In genomic region chr7:64959072-64959747, GRCh38 we compare ENCODE assay signal across 1 cellular context.
A peak's percentile ranks its signal among the peaks of the same experiment; 100 is the strongest.
TF ChIP-seq lines count a peak whose summit lies in the region.

No MANE protein-coding gene starts in this region.

TF ChIP-seq in HepG2, 621 proteins besides CTCF, POLR2A, EP300 and RAD21:
- TF ChIP-seq ZNF337 (CRISPR knock-in tag; IDR thresholded peaks at IDR 0.05; ENCODE audit: borderline replicate concordance, low read depth) = no peak
- no peak for TF ChIP-seq ZNF446 (CRISPR knock-in tag; IDR thresholded peaks at IDR 0.05)
- no peak for TF ChIP-seq ERF (CRISPR knock-in tag; IDR thresholded peaks at IDR 0.05)
- TF ChIP-seq TFAP4 (IDR thresholded peaks at IDR 0.05; ENCODE audit: borderline replicate concordance, low read depth) = peak; percentile 19; the same call in 1 of the 2 replicates
- peak; percentile 70; the same call in 1 of the 2 replicates for TF ChIP-seq ZNF281 (CRISPR knock-in tag; IDR thresholded peaks at IDR 0.05; ENCODE audit: borderline replicate concordance)
- TF ChIP-seq SIX4 (CRISPR knock-in tag; IDR thresholded peaks at IDR 0.05) = no peak
- peak; percentile 45 for TF ChIP-seq YY1 (IDR thresholded peaks at IDR 0.05; ENCODE audit: insufficient read depth, insufficient replicate concordance, low read depth, low read length)
- peak; percentile 26; the same call in 1 of the 2 replicates for TF ChIP-seq PITX1 (CRISPR knock-in tag; IDR thresholded peaks at IDR 0.05)
- no peak for TF ChIP-seq ZNF652 (CRISPR knock-in tag; IDR thresholded peaks at IDR 0.05; ENCODE audit: borderline replicate concordance, low read depth)
